Comparison of ENCODE assay signal across 16 cellular contexts in the genomic region with DNA sequence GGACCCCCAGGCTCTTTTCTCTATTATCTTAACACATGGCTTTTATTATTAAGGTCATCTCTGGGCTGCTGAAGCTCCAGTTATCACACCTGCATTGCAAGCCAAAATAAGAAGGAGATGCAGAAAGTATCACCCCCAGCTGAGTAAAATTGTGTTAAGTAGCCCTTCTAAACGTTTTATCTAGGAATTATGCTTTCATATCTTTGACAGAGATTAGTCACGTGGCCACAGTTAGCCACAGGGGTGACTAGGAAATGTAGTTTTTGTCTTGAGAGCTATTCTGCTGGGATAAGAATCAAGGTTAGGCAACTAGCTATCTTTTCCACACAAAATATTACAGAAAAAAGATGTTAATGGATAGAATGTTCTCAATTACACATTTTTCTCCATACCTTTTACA.
A peak's percentile ranks its signal among the peaks of the same experiment; 100 is the strongest.
DNase-seq lines count a peak whose midpoint lies in the region; ATAC-seq, FAIRE-seq and TF ChIP-seq lines count a peak whose summit lies in the region.
"Had no signal": no experiment of that assay in that cellular context is flagged by ENCODE, and none has a peak within 500 bp of the region (broad histone marks: within the 10 kb centered on the region; RNA-seq: fewer than 3 reads in every experiment).

No MANE protein-coding gene starts in this region.

- H2BK120ac ChIP-seq in H9 (ENCODE audit: low read depth, low read length, poor library complexity, severe bottlenecking), result no peak overlapping the region

- H3K18ac ChIP-seq in H9 (ENCODE audit: insufficient read length, low read depth, low read length), result no peak overlapping the region

- no peak overlapping the region for H3K56ac ChIP-seq in H9 (ENCODE audit: insufficient read length, low read depth, low read length)

- H3K27me3 ChIP-seq in BLaER1 treated with 17β-estradiol and CSF1 and Interleukin-3, amounts not matched to agents 10 nM and 100 nM, result no peaks in the 10 kb centered on the region
- H3K27me3 ChIP-seq in H9 (ENCODE audit: insufficient read depth, low read length) (no peaks in the 10 kb centered on the region), bronchial epithelial cell (ENCODE audit: control insufficient read depth, insufficient read depth, low read length) (no peaks in the 10 kb centered on the region)

- TF ChIP-seq CTCF in H9 (conservative IDR thresholded peaks at IDR 0.05) (no peak), OCI-LY7 (conservative IDR thresholded peaks at IDR 0.05; ENCODE audit: low read length) (no peak), bronchial epithelial cell (IDR thresholded peaks at IDR 0.05; ENCODE audit: insufficient read depth, low read length, severe bottlenecking) (no peak)

- no peaks in the 10 kb centered on the region for H3K79me1 ChIP-seq in H9 (ENCODE audit: insufficient read depth, low read depth, low read length, poor library complexity, severe bottlenecking)

- peak overlapping the region; percentile 96 for H2AFZ ChIP-seq in H9 (ENCODE audit: low read length)
- H2AFZ ChIP-seq in OCI-LY7 (ENCODE audit: low read length), result peak overlapping the region; percentile 28; the same call in 1 of the 2 replicates

- H2BK15ac ChIP-seq in H9 (ENCODE audit: low read depth, low read length), result no peak overlapping the region

- H3K36me3 Mint-ChIP-seq in H9 (ENCODE audit: insufficient read depth in 1 of 3, low read depth in 3 of 3), result no peaks in the 10 kb centered on the region
- H3K36me3 Mint-ChIP-seq in natural killer cell treated with Interleukin-12 subunit alpha and Interleukin-12 subunit beta and Interleukin-15 and Interleukin-18, amount 100 ng/mL, for 72 hours, result no peaks in the 10 kb centered on the region
- H3K36me3 Mint-ChIP-seq: natural killer cell had no signal

- H4K5ac ChIP-seq in H9 (ENCODE audit: insufficient read length, low read depth, low read length), result no peak overlapping the region

- no peak overlapping the region for H4K91ac ChIP-seq in H9 (ENCODE audit: insufficient read length, low read depth, low read length)

- H3K4me1 ChIP-seq in BLaER1 treated with 17β-estradiol and CSF1 and Interleukin-3, amounts not matched to agents 10 nM and 100 nM, result peaks cover 51 to 99% (median 89%) of the 10 kb centered on the region in 10 experiments
- no peaks in the 10 kb centered on the region for H3K4me1 ChIP-seq in H9 (ENCODE audit: insufficient read depth, low read length)
- peaks cover 27% of the 10 kb centered on the region for H3K4me1 ChIP-seq in OCI-LY7 (ENCODE audit: insufficient read depth, low read length, poor library complexity, severe bottlenecking)
- H3K4me1 ChIP-seq: psoas muscle had no signal

- no peak overlapping the region for H3K14ac ChIP-seq in H9 (ENCODE audit: insufficient read depth, low read length)

- no peak overlapping the region for H3K4ac ChIP-seq in H9 (ENCODE audit: low read depth, low read length)

- H3K4me3 Mint-ChIP-seq in H9, result no peak overlapping the region
- H3K4me3 Mint-ChIP-seq in natural killer cell treated with Interleukin-12 subunit alpha and Interleukin-12 subunit beta and Interleukin-15 and Interleukin-18, amount 100 ng/mL, for 72 hours, result no peak overlapping the region
- H3K4me3 Mint-ChIP-seq: natural killer cell had no signal

- WGBS in H9 (ENCODE audit: extremely low coverage, insufficient read length, low lambda C conversion rate), result no CpG with 5 or more reads among the region's 2 CpGs

- H2BK20ac ChIP-seq in H9 (ENCODE audit: low read depth, low read length, poor library complexity, severe bottlenecking), result no peak overlapping the region

- H3K36me3 ChIP-seq in BLaER1 treated with 17β-estradiol and CSF1 and Interleukin-3, amounts not matched to agents 10 nM and 100 nM, result peaks cover 0 to 10% (median 0%) of the 10 kb centered on the region in 11 experiments; a peak in 2 of 22 replicates
- H3K36me3 ChIP-seq in OCI-LY7 (ENCODE audit: insufficient read depth, low read length) (no peaks in the 10 kb centered on the region), bronchial epithelial cell (ENCODE audit: control insufficient read depth, insufficient read depth, low read length) (no peaks in the 10 kb centered on the region)

- no peak overlapping the region for H3K23ac ChIP-seq in H9 (ENCODE audit: insufficient read length, low read depth, low read length)

- H3K9me3 Mint-ChIP-seq in H9, result no peaks in the 10 kb centered on the region
- no peaks in the 10 kb centered on the region for H3K9me3 Mint-ChIP-seq in natural killer cell treated with Interleukin-12 subunit alpha and Interleukin-12 subunit beta and Interleukin-15 and Interleukin-18, amount 100 ng/mL, for 72 hours
- H3K9me3 Mint-ChIP-seq: natural killer cell had no signal

- DNase-seq in H9, result no peak
- DNase-seq in OCI-LY7 (ENCODE audit: low spot score), result peak; percentile 38
- DNase-seq in bronchial epithelial cell (ENCODE audit: low read depth), result peak; percentile 31
- no peak for DNase-seq in natural killer cell treated with Interleukin-12 subunit alpha and Interleukin-12 subunit beta and Interleukin-15 and Interleukin-18, amount 100 ng/mL, for 72 hours (ENCODE audit: low spot score)
- DNase-seq in D341Med (ENCODE audit: low spot score), result no peak
- DNase-seq: activated naive CD4-positive, alpha-beta T cell treated with Interleukin-2 at 50 U/mL for 16 hours; activated T-cell treated with anti-CD3 and anti-CD28 coated beads for 4 hours; natural killer cell; NCI-H187 treated with DMSO at 0.1 percent for 48 hours; PC-3; psoas muscle had no signal

- no peak overlapping the region for H4K8ac ChIP-seq in H9 (replicated peaks; ENCODE audit: insufficient read length, low read depth, low read length)

- no peak overlapping the region for H3K27ac Mint-ChIP-seq in H9
- H3K27ac Mint-ChIP-seq in natural killer cell treated with Interleukin-12 subunit alpha and Interleukin-12 subunit beta and Interleukin-15 and Interleukin-18, amount 100 ng/mL, for 72 hours, result no peak overlapping the region
- H3K27ac Mint-ChIP-seq: natural killer cell had no signal

- FAIRE-seq in bronchial epithelial cell (lab: Jason Lieb, UNC), result no peak
- FAIRE-seq: astrocyte had no signal

- BruUV-seq in OCI-LY7 (replicated peaks; lab: Mats Ljungman, UMichigan), result no TSS peak

- CTCF ChIA-PET in OCI-LY7 (lab: Charles Lee; ENCODE audit: unreplicated experiment), result no interaction called here

- H3K23me2 ChIP-seq in H9 (ENCODE audit: insufficient read length, low read depth, low read length, poor library complexity, severe bottlenecking), result no peaks in the 10 kb centered on the region

- no peaks in the 10 kb centered on the region for H3K9me2 ChIP-seq in OCI-LY7 (ENCODE audit: insufficient read depth, low read length)

- H3K9ac ChIP-seq in BLaER1 treated with 17β-estradiol and CSF1 and Interleukin-3, amounts not matched to agents 10 nM and 100 nM, result no peak overlapping the region
- no peak overlapping the region for H3K9ac ChIP-seq in H9 (ENCODE audit: extremely low read depth, insufficient read length, low read length)

- H3T11ph ChIP-seq in H9 (ENCODE audit: low read length), result no peak overlapping the region

- intact Hi-C loops in OCI-LY7 (cut with micrococcal nuclease; ENCODE audit: unreplicated experiment), result no loop called here

- ATAC-seq in HG02642 (IDR thresholded peaks at IDR 0.05; ENCODE audit: poor library complexity, unreplicated experiment), result no peak
- ATAC-seq in HG03469 (IDR thresholded peaks at IDR 0.05; ENCODE audit: unreplicated experiment), result no peak
- no peak for ATAC-seq in natural killer cell treated with Interleukin-12 subunit alpha and Interleukin-12 subunit beta and Interleukin-15 and Interleukin-18, amount 100 ng/mL, for 72 hours
- ATAC-seq: natural killer cell, PC-3, psoas muscle had no signal

- H3K79me2 ChIP-seq in H9 (ENCODE audit: insufficient read depth, low read length) (no peaks in the 10 kb centered on the region), OCI-LY7 (ENCODE audit: insufficient read depth, low read depth, low read length) (no peaks in the 10 kb centered on the region)

- H3K9me3 ChIP-seq in BLaER1 treated with 17β-estradiol and CSF1 and Interleukin-3, amounts not matched to agents 10 nM and 100 nM (replicated peaks in 1 of 11), result 0 out of 22 replicates have a peak, but pooled peaks cover 0 to 3% (median 0%) of the 10 kb centered on the region in 11 experiments
- H3K9me3 ChIP-seq in H9 (ENCODE audit: control insufficient read depth, low read depth, low read length), result no peaks in the 10 kb centered on the region
- no peaks in the 10 kb centered on the region for H3K9me3 ChIP-seq in OCI-LY7 (ENCODE audit: low read length)
- H3K9me3 ChIP-seq: psoas muscle had no signal

- no peak overlapping the region for H3K4me3 ChIP-seq in BLaER1 treated with 17β-estradiol and CSF1 and Interleukin-3, amounts not matched to agents 10 nM and 100 nM
- H3K4me3 ChIP-seq in OCI-LY7 (ENCODE audit: low read depth, low read length, poor library complexity, severe bottlenecking) (no peak overlapping the region), bronchial epithelial cell (ENCODE audit: low read depth, low read length) (no peak overlapping the region)
- H3K4me3 ChIP-seq: psoas muscle, SK-N-MC had no signal

- H4K20me1 ChIP-seq in BLaER1 treated with 17β-estradiol and CSF1 and Interleukin-3, amounts not matched to agents 10 nM and 100 nM, result no peaks in the 10 kb centered on the region
- no peaks in the 10 kb centered on the region for H4K20me1 ChIP-seq in H9 (ENCODE audit: control insufficient read depth, insufficient read depth, insufficient read length)
- no peaks in the 10 kb centered on the region for H4K20me1 ChIP-seq in OCI-LY7 (ENCODE audit: insufficient read depth, low read length)

- no peaks in the 10 kb centered on the region for H3K27me3 Mint-ChIP-seq in H9 (ENCODE audit: low read depth)
- H3K27me3 Mint-ChIP-seq in natural killer cell treated with Interleukin-12 subunit alpha and Interleukin-12 subunit beta and Interleukin-15 and Interleukin-18, amount 100 ng/mL, for 72 hours, result peaks cover 8 to 22% of the 10 kb centered on the region in 2 donors

- peak overlapping the region in 2 of 11 experiments; percentile 8 to 93; a peak in 4 of 22 replicates for H3K27ac ChIP-seq in BLaER1 treated with 17β-estradiol and CSF1 and Interleukin-3, amounts not matched to agents 10 nM and 100 nM
- H3K27ac ChIP-seq in H9 (ENCODE audit: insufficient read length, low read depth, low read length) (no peak overlapping the region), OCI-LY7 (ENCODE audit: low read depth, low read length, poor library complexity, severe bottlenecking) (no peak overlapping the region)
- H3K27ac ChIP-seq: psoas muscle had no signal

- H2AK5ac ChIP-seq in H9 (ENCODE audit: insufficient read length, low read length), result no peak overlapping the region

- H3K4me1 Mint-ChIP-seq in H9, result peaks cover 3 to 4% of the 10 kb centered on the region in 2 experiments; a peak in 3 of 4 replicates
- H3K4me1 Mint-ChIP-seq in natural killer cell treated with Interleukin-12 subunit alpha and Interleukin-12 subunit beta and Interleukin-15 and Interleukin-18, amount 100 ng/mL, for 72 hours (ENCODE audit: low read depth in 2 of 2), result peaks cover 16 to 19% of the 10 kb centered on the region in 2 donors

- H3K4me2 ChIP-seq in BLaER1 treated with 17β-estradiol and CSF1 and Interleukin-3, amounts not matched to agents 10 nM and 100 nM, result peak overlapping the region in 8 of 11 experiments; percentile 8 to 82 (median 42); a peak in 11 of 22 replicates
- H3K4me2 ChIP-seq in H9 (ENCODE audit: insufficient read depth, insufficient read length, low read length), result no peak overlapping the region
- H3K4me2 ChIP-seq in OCI-LY7 (ENCODE audit: low read length), result peak overlapping the region; percentile 32

- POLR2A ChIA-PET in OCI-LY7 (lab: Charles Lee), result interaction anchor here (0.7 to 3.0 kb wide), 12 partner anchors 8 to 846 kb away, joined by 3 to 18 read pairs (median 4); no protein-coding TSS in a partner anchor

- no peak overlapping the region for H2BK5ac ChIP-seq in H9 (ENCODE audit: insufficient read length, low read length)

- H2BK12ac ChIP-seq in H9 (ENCODE audit: insufficient read length, low read depth, low read length), result no peak overlapping the region

Comparison
In these comparisons a context has a peak if more than half of its experiments do, and no peak if none do; other contexts are left out.
1. DNase-seq: peak in OCI-LY7 (single experiment) and bronchial epithelial cell (single experiment); none in H9 (single experiment), natural killer cell treated with Interleukin-12 subunit alpha and Interleukin-12 subunit beta and Interleukin-15 and Interleukin-18, amount 100 ng/mL, for 72 hours (single experiment) and D341Med (single experiment).